14 cellular contexts compared by ENCODE assay signal in the genomic region with DNA sequence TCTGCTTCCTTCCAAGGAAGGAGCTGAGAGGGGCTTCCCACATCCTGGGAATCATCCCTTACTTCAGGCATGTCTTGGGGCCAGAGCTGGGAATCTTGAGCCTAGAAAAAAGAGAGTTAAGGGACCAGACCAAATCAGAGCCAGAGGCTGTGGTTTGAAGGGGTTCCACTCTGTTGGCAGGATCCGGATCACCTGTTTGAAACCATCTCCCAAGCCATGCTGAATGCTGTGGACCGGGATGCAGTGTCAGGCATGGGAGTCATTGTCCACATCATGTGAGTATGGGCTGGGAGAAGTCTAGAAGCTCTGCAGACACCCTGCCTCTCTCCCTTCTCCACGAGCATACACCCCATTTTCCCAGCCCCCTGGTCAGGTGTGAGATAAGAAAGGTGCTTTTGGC. TPM values are rescaled to one million over a fixed set of nuclear protein-coding genes. Genes with fewer than 3 reads are reported as not detected.
"Had no signal": no experiment of that assay in that cellular context is flagged by ENCODE, and none has a peak within 500 bp of the region (broad histone marks: within the 10 kb centered on the region; RNA-seq: fewer than 3 reads in every experiment).

No MANE protein-coding gene starts in this region.

- H3K9me3 Mint-ChIP-seq: activated CD4-positive, alpha-beta memory T cell treated with anti-CD3 and anti-CD28 coated beads, Interleukin-2, amount 10 ng/mL, durations not matched to agents 7 days and 5 days; activated CD4-positive, alpha-beta T cell treated with anti-CD3 and anti-CD28 coated beads, Interleukin-2, amount 10 ng/mL, durations not matched to agents 24 days and 14 days; activated T-helper 2 cell treated with anti-CD3 and anti-CD28 coated beads, Interferon-gamma antibody, Interleukin-2, Interleukin-4, amounts not matched to agents 10 μg/mL and 5 μg/mL and 100 μg/mL, durations not matched to agents 14 hours and 24 hours and 36 hours; neural crest cell; T-helper 2 cell treated with Interferon-gamma antibody and Interleukin-4, amounts not matched to agents 5 μg/mL and 100 μg/mL, for 36 hours had no signal

- DNase-seq: central memory CD4-positive, alpha-beta T cell; gastrocnemius medialis; hypothalamus; stimulated activated naive CD4-positive, alpha-beta T cell treated with Interleukin-2 at 50 U/mL for 16 hours; substantia nigra; thyroid gland; upper lobe of right lung had no signal

- ATAC-seq: gastrocnemius medialis, sciatic nerve had no signal

- H3K27me3 Mint-ChIP-seq: activated CD4-positive, alpha-beta memory T cell treated with anti-CD3 and anti-CD28 coated beads, Interleukin-2, amount 10 ng/mL, durations not matched to agents 7 days and 5 days; activated CD4-positive, alpha-beta T cell treated with anti-CD3 and anti-CD28 coated beads, Interleukin-2, amount 10 ng/mL, durations not matched to agents 24 days and 14 days had no signal

- H3K4me3 Mint-ChIP-seq: activated CD4-positive, alpha-beta memory T cell treated with anti-CD3 and anti-CD28 coated beads, Interleukin-2, amount 10 ng/mL, durations not matched to agents 7 days and 5 days; activated CD4-positive, alpha-beta T cell treated with anti-CD3 and anti-CD28 coated beads, Interleukin-2, amount 10 ng/mL, durations not matched to agents 24 days and 14 days; T-helper 2 cell treated with Interferon-gamma antibody and Interleukin-4, amounts not matched to agents 5 μg/mL and 100 μg/mL, for 36 hours had no signal

- H3K27ac Mint-ChIP-seq: activated CD4-positive, alpha-beta T cell treated with anti-CD3 and anti-CD28 coated beads, Interleukin-2, amount 10 ng/mL, durations not matched to agents 24 days and 14 days; T-helper 2 cell treated with Interferon-gamma antibody and Interleukin-4, amounts not matched to agents 5 μg/mL and 100 μg/mL, for 36 hours had no signal

RNA-seq across cellular contexts. Expression of gene PCGF2, which starts 14.1 kb away (rescaled TPM):
- total RNA-seq: mononuclear cell had no signal
